In the genomic region with DNA sequence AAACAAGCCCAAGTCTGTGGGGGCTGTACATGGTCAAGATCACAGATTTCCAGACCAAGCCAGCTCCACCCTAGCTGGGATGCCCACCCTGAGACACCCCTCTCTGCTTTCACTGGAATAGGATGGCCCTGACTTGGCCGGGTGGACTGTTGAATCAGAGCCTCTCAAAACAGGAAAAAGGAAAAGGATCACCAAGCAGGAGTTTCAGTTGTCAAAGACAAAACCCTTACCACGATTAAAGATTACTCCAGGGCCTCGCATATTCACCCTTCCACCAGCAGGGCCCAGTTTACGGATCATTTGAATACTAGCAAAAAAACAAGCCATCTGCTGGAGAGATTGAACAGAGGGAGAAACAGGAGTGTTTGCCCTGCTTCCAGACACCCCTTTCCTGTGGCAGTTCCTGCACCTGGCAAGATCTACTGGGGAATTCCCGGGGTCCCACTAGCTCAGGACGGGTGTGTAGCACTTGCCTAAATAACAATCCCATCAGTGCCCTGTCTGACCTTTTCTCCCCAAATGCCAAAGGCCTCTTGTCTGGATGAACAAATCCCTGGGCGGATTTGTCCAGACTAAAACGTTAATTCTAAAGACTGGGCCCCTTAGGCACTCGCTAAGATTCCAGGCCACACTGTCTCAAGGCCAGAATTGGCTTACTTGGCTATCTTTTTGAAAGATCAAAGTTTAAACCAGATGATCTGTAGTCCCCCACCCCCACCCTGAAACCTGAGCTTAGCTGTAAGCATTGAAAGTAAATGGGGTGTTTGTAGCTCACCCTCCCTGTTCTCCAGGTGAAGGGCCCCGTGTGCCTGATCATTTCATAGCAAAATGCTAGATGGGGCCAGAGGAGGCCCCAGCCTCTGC, we compare ENCODE assay signal across 8 cellular contexts. TPM values are rescaled to one million over a fixed set of nuclear protein-coding genes. Genes with fewer than 3 reads are reported as not detected.
DNase-seq lines count a peak whose midpoint lies in the region; ATAC-seq, FAIRE-seq and TF ChIP-seq lines count a peak whose summit lies in the region.

No MANE protein-coding gene starts in this region.

- H3F3A ChIP-seq in GM23248 (ENCODE audit: insufficient read depth): peaks cover 80% of the 10 kb centered on the region

- H3K27me3 Mint-ChIP-seq in naive B cell: no peaks in the 10 kb centered on the region

- CTCF ChIA-PET in AG04449 (lab: Yijun Ruan, JAX): interaction anchor here (0.8 to 2.3 kb wide), 7 partner anchors 10 to 51 kb away, joined by 3 to 6 read pairs (median 3); no protein-coding TSS in a partner anchor

- peaks cover 91% of the 10 kb centered on the region for H3K79me2 ChIP-seq in GM23248 (ENCODE audit: insufficient read depth)

- TF ChIP-seq CTCF in AG04449 (IDR thresholded peaks at IDR 0.05; ENCODE audit: insufficient read depth, low read length, missing control alignments): peak; percentile 49
- peak in 30 of 56 donors; percentile 6 to 53 (median 20) for TF ChIP-seq CTCF in dorsolateral prefrontal cortex (IDR thresholded peaks at IDR 0.05 in 54 of 56, conservative IDR thresholded peaks at IDR 0.05 in 2 of 56; ENCODE audit: low read depth in 1 of 56, partially characterized antibody in 56 of 56)

- H3K27ac ChIP-seq in GM23248 (peak overlapping the region; percentile 99), dorsolateral prefrontal cortex (peak overlapping the region in 58 of 59 donors; percentile 5 to 91 (median 75))

- no peak overlapping the region for H2AFZ ChIP-seq in GM23248

- H3K9me3 Mint-ChIP-seq in naive B cell: no peaks in the 10 kb centered on the region

- peaks cover 0 to 4% of the 10 kb centered on the region in 2 donors for H3K36me3 Mint-ChIP-seq in naive B cell

- H3K9me2 ChIP-seq in GM23248 (ENCODE audit: insufficient read depth): no peaks in the 10 kb centered on the region

- peaks cover 3% of the 10 kb centered on the region; the same call in 1 of the 2 replicates for H3K36me3 ChIP-seq in GM23248 (ENCODE audit: low read depth)

- H3K27me3 ChIP-seq in GM23248 (replicated peaks; ENCODE audit: insufficient read depth) (no peaks in the 10 kb centered on the region), dorsolateral prefrontal cortex (no peaks in the 10 kb centered on the region)

- DNase-seq in AG04449 (ENCODE audit: low read depth, low spot score): no peak
- DNase-seq in GM23248: peak; percentile 78
- peak; percentile 48 for DNase-seq in RCC 7860 (ENCODE audit: low spot score)
- no peak for DNase-seq in dorsolateral prefrontal cortex
- DNase-seq in naive B cell: no peak
- DNase-seq in NCI-H1436 (lab: John Stamatoyannopoulos, UW): no peak

- FAIRE-seq in RCC 7860 (lab: Jason Lieb, UNC): no peak

- intact Hi-C loops in dorsolateral prefrontal cortex (cut with DNase I): no loop called here

- in situ Hi-C loops in GM23248 (cut with MboI): no loop called here

- H3K4me2 ChIP-seq in GM23248 (ENCODE audit: unreplicated experiment): peak overlapping the region; percentile 93

- POLR2A ChIA-PET in AG04449 (lab: Yijun Ruan, JAX): interaction anchor here (0.6 to 0.7 kb wide), 2 partner anchors 21 to 750 kb away, joined by 3 to 4 read pairs; no protein-coding TSS in a partner anchor

- no peaks in the 10 kb centered on the region for H4K20me1 ChIP-seq in GM23248 (ENCODE audit: insufficient read depth)

- H3K9me3 ChIP-seq in GM23248 (ENCODE audit: low read depth): no peaks in the 10 kb centered on the region

- peak overlapping the region in 7 of 8 donors; percentile 10 to 77 (median 59) for H3K4me3 Mint-ChIP-seq in naive B cell

- 47 to 51% methylated on average over 10 of the region's 10 CpGs for WGBS in GM23248 (ENCODE audit: low coverage in 1 of 2, low lambda C conversion rate in 2 of 2, missing lambda C conversion rate in 2 of 2), 2 experiments

- no peak overlapping the region for H3K4me3 ChIP-seq in AG04449 (ENCODE audit: low read depth, low read length)
- no peak overlapping the region for H3K4me3 ChIP-seq in GM23248
- H3K4me3 ChIP-seq in dorsolateral prefrontal cortex: no peak overlapping the region

- H3K9ac ChIP-seq in GM23248: peak overlapping the region; percentile 84

- ATAC-seq in naive B cell (ENCODE audit: low read depth in 2 of 2) (peak in 1 of 2 donors; percentile 24), GM19023 (IDR thresholded peaks at IDR 0.05; ENCODE audit: unreplicated experiment) (no peak), HG03139 (IDR thresholded peaks at IDR 0.05; ENCODE audit: unreplicated experiment) (no peak)

- peaks cover 80% of the 10 kb centered on the region for H3K4me1 ChIP-seq in GM23248 (ENCODE audit: insufficient read depth)

- H3K27ac Mint-ChIP-seq in naive B cell: peak overlapping the region; percentile 53 to 93 (median 87)

- peaks cover 45 to 81% (median 73%) of the 10 kb centered on the region in 3 donors for H3K4me1 Mint-ChIP-seq in naive B cell

RNA-seq across cellular contexts. Expression of a gene that starts 38.4 kb away (rescaled TPM):
- 467 and 477 TPM in 2 replicates for total RNA-seq in GM23248 (2014; rRNA removed; shearing (Covaris generic))
- polyA plus RNA-seq in GM23248 (2016; fragmentation: Nextera tagmentation; extraction: Ambion mirVana): 84.6 and 85.7 TPM in 2 replicates
- 100 to 1,000 TPM; 271 to 539 (median 377) TPM for total RNA-seq in dorsolateral prefrontal cortex
- polyA plus RNA-seq in naive B cell (ENCODE audit: low read depth in 6 of 6): 10 to 100 TPM in 4 of 6 donors, 1 to 10 TPM in 2; 6.8 to 15.8 (median 10.6) TPM

RNA-seq across cellular contexts. Expression of a gene that starts 58.4 kb away (rescaled TPM):
- 0.11 and 0.89 TPM in 2 replicates for total RNA-seq in GM23248 (2014; rRNA removed; shearing (Covaris generic))
- 0.21 and 0.30 TPM in 2 replicates for polyA plus RNA-seq in GM23248 (2016; fragmentation: Nextera tagmentation; extraction: Ambion mirVana)
- total RNA-seq in dorsolateral prefrontal cortex: 1 to 10 TPM in 55 of 120 experiments, under 1 TPM in 32, not detected in 33; 0.19 to 3.0 (median 1.2) TPM
- polyA plus RNA-seq in naive B cell (ENCODE audit: low read depth in 6 of 6): 10 to 100 TPM in 4 of 6 donors, 1 to 10 TPM in 2; 3.3 to 25.4 (median 14.0) TPM

Comparison
In these comparisons a context has a peak if more than half of its experiments do, and no peak if none do; other contexts are left out.
1. DNase-seq: peak in GM23248 (single experiment) and RCC 7860 (single experiment); none in AG04449 (single experiment), dorsolateral prefrontal cortex (0 of 10), naive B cell (single experiment) and NCI-H1436 (single experiment).